Comparison of ENCODE assay signal across 10 cellular contexts in genomic region chrX:19543951-19544359, GRCh38. TPM values are rescaled to one million over a fixed set of nuclear protein-coding genes. Genes with fewer than 3 reads are reported as not detected.
DNase-seq lines count a peak whose midpoint lies in the region; ATAC-seq and TF ChIP-seq lines count a peak whose summit lies in the region.
"Had no signal": no experiment of that assay in that cellular context is flagged by ENCODE, and none has a peak within 500 bp of the region (broad histone marks: within the 10 kb centered on the region; RNA-seq: fewer than 3 reads in every experiment).

No MANE protein-coding gene starts in this region.

- H3K27me3 ChIP-seq in heart right ventricle, result no peaks in the 10 kb centered on the region

- peaks cover 0 to 12% (median 0%) of the 10 kb centered on the region in 9 donors for H3K4me1 ChIP-seq in heart right ventricle
- H3K4me1 ChIP-seq: Caco-2 had no signal

- WGBS in heart right ventricle, 2 donors, result 42 to 69% methylated on average over 9 to 12 of the region's 12 CpGs

- H3K4me1 Mint-ChIP-seq in T-helper 17 cell (peaks cover 28% of the 10 kb centered on the region), osteocyte (ENCODE audit: unreplicated experiment) (no peaks in the 10 kb centered on the region)

- H3K4me3 Mint-ChIP-seq in T-helper 17 cell, result peak overlapping the region; percentile 45
- H3K4me3 Mint-ChIP-seq in osteocyte (ENCODE audit: unreplicated experiment), result no peak overlapping the region

- no peak for TF ChIP-seq POLR2A in GM18505 (IDR thresholded peaks at IDR 0.05; ENCODE audit: borderline replicate concordance, extremely low read depth, insufficient read depth, insufficient read length)

- H3K36me3 Mint-ChIP-seq in T-helper 17 cell (ENCODE audit: low read depth), result peaks cover 6% of the 10 kb centered on the region
- H3K36me3 Mint-ChIP-seq in osteocyte (ENCODE audit: unreplicated experiment), result peaks cover 12% of the 10 kb centered on the region

- in situ Hi-C loops in G401 (cut with HindIII; ENCODE audit: low sequenced_read_pairs), result no loop called here

- ATAC-seq in T-helper 17 cell (no peak), heart right ventricle (peak; percentile 46 to 85 (median 74)), GM18505 (IDR thresholded peaks at IDR 0.05; ENCODE audit: unreplicated experiment) (no peak)

- TF ChIP-seq CTCF in heart right ventricle (IDR thresholded peaks at IDR 0.05) (no peak), osteocyte (IDR thresholded peaks at IDR 0.05) (no peak)

- peak overlapping the region in 2 of 10 donors; percentile 28 to 36 for H3K27ac ChIP-seq in heart right ventricle
- H3K27ac ChIP-seq: KMS-11 had no signal

- H3K27ac Mint-ChIP-seq in T-helper 17 cell, result peak overlapping the region; percentile 86
- H3K27ac Mint-ChIP-seq in osteocyte (ENCODE audit: unreplicated experiment), result no peak overlapping the region

- H3K27me3 Mint-ChIP-seq in T-helper 17 cell, result no peaks in the 10 kb centered on the region
- H3K27me3 Mint-ChIP-seq in osteocyte (ENCODE audit: unreplicated experiment), result no peaks in the 10 kb centered on the region

- no peak overlapping the region for H3K4me3 ChIP-seq in heart right ventricle

- DNase-seq in G401 (ENCODE audit: low spot score), result peak; percentile 95
- no peak for DNase-seq in T-helper 17 cell
- DNase-seq in heart right ventricle, result peak; percentile 11 to 23
- DNase-seq in osteocyte (ENCODE audit: extremely low spot score, unreplicated experiment), result peak; percentile 73
- no peak for DNase-seq in activated naive CD4-positive, alpha-beta T cell treated with Interleukin-2 at 50 U/mL for 16 hours
- DNase-seq in NCI-H2081 (lab: John Stamatoyannopoulos, UW), result no peak

- no peaks in the 10 kb centered on the region for H3K9me3 Mint-ChIP-seq in osteocyte (ENCODE audit: unreplicated experiment)

- intact Hi-C loops in heart right ventricle (cut with DNase I), result loop anchor here in 4 of 10 donors (2.0 to 10.0 kb wide), 3 partner anchors 341 to 345 kb away; partner anchors contain the start of gene SH3KBP1 (in 3 of the 4)

- H3K9me3 ChIP-seq in T-helper 17 cell (ENCODE audit: control insufficient read depth, low read length, poor library complexity, severe bottlenecking) (no peaks in the 10 kb centered on the region), heart right ventricle (no peaks in the 10 kb centered on the region)
- H3K9me3 ChIP-seq: Caco-2 had no signal

- H3K36me3 ChIP-seq in heart right ventricle, result peaks cover 0 to 62% (median 0%) of the 10 kb centered on the region in 9 donors

RNA-seq across cellular contexts. Expression of gene MAP3K15, which starts 28.6 kb away (rescaled TPM):
- total RNA-seq in G401 (2014; rRNA removed; shearing (Covaris generic)), result 1.5 and 2.5 TPM in 2 replicates
- under 1 TPM in 1 of 2 donors, not detected in 1; 0.16 TPM for total RNA-seq in T-helper 17 cell
- total RNA-seq in heart right ventricle, result under 1 TPM in 1 of 10 donors, not detected in 9; 0.13 TPM
- under 1 TPM; 0.22 to 0.23 TPM for polyA plus RNA-seq in heart right ventricle
- 0.68 TPM in 1 of 2 replicates, not detected in the other for total RNA-seq in osteocyte
- total RNA-seq: MCF 10A had no signal

Comparison
In these comparisons a context has a peak if more than half of its experiments do, and no peak if none do; other contexts are left out.
1. DNase-seq: peak in G401 (single experiment), heart right ventricle (2 of 2) and osteocyte (single experiment); none in T-helper 17 cell (0 of 3), activated naive CD4-positive, alpha-beta T cell treated with Interleukin-2 at 50 U/mL for 16 hours (single experiment) and NCI-H2081 (0 of 2).
2. ATAC-seq: peak in heart right ventricle (8 of 8); none in T-helper 17 cell (single experiment) and GM18505 (single experiment).